19 cellular contexts compared by ENCODE assay signal in the genomic region with DNA sequence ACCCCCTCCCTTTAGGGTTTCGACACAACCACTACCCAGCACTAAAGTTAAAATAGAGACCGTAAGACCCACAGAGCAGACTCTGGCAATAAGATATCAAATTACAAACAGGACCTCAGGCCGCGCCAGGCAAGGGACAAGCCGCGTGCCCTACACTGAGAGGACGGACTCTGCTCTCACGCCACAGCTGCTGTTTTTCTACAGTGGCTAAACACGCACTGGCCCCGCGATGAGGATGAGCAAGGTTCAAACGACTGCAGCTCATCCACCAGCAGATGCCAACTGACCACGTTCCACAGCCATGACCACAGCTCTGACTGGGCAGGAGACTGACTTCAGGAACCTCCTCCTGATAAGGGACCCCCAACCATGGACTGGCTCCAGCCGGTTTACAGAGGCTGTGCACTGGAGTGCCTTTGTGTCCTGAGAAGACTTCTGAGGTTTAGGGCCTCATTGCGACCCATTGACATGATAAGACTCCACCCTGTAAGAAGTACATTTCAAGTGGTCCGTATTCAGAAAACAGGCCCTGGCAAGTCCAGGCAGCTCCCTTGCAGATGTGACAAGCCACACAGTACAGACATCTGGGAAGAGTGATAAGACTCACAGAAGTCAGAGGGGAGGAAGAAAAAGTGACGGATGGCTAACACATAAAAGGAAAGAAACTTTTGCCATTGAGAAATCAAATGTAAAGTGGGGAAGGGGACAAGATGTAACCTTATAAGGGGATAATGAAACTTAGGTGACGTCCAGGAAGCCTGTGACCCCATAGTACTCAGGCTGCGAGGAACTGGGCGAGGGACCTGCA. TPM values are rescaled to one million over a fixed set of nuclear protein-coding genes. Genes with fewer than 3 reads are reported as not detected.
DNase-seq lines count a peak whose midpoint lies in the region; ATAC-seq, FAIRE-seq and TF ChIP-seq lines count a peak whose summit lies in the region.
"Had no signal": no experiment of that assay in that cellular context is flagged by ENCODE, and none has a peak within 500 bp of the region (broad histone marks: within the 10 kb centered on the region; RNA-seq: fewer than 3 reads in every experiment).

No MANE protein-coding gene starts in this region.

- no peak for TF ChIP-seq EP300 in Ishikawa (IDR thresholded peaks at IDR 0.05; ENCODE audit: borderline replicate concordance)
- peak; percentile 90 for TF ChIP-seq EP300 in K562 (IDR thresholded peaks at IDR 0.05; ENCODE audit: low read length)
- TF ChIP-seq EP300 in upper lobe of left lung (IDR thresholded peaks at IDR 0.05) = no peak

- intact Hi-C loops in K562 (cut with micrococcal nuclease) = no loop called here

- peak overlapping the region; percentile 79 for H3K4me2 ChIP-seq in K562 (ENCODE audit: insufficient read depth, low read length)
- H3K4me2 ChIP-seq: A549 had no signal

- H3K9me3 ChIP-seq in K562 (replicated peaks; ENCODE audit: control insufficient read depth, insufficient read depth, low read depth, low read length) (no peaks in the 10 kb centered on the region; the same call in 1 of the 2 replicates), upper lobe of left lung (no peaks in the 10 kb centered on the region)
- H3K9me3 ChIP-seq: A549 had no signal

- no peaks in the 10 kb centered on the region for H3K79me2 ChIP-seq in K562 (ENCODE audit: control insufficient read depth, insufficient read depth, low read length)

- H3K27me3 ChIP-seq in K562 (ENCODE audit: control insufficient read depth in 2 of 2, insufficient read depth in 2 of 2, low read length in 2 of 2) (peaks cover 0 to 15% of the 10 kb centered on the region in 2 experiments; a peak in 2 of 5 replicates), upper lobe of left lung (peaks cover 0 to 5% (median 0%) of the 10 kb centered on the region in 4 donors)

- H3K9me1 ChIP-seq in K562 (ENCODE audit: control insufficient read depth, insufficient read depth, low read length) = no peaks in the 10 kb centered on the region

- CTCF ChIA-PET in K562 (lab: Yijun Ruan, JAX; ENCODE audit: low intra/inter-chr PET ratio) = no interaction called here

- TF ChIP-seq CTCF in K562 (IDR thresholded peaks at IDR 0.05 in 2 of 3, conservative IDR thresholded peaks at IDR 0.05 in 1 of 3; ENCODE audit: insufficient read depth in 2 of 3, low read depth in 1 of 3, low read length in 3 of 3) (no peak), upper lobe of left lung (IDR thresholded peaks at IDR 0.05) (no peak)

- ATAC-seq in K562 (peak; percentile 89), HG02623 (IDR thresholded peaks at IDR 0.05; ENCODE audit: unreplicated experiment) (no peak), upper lobe of left lung (ENCODE audit: low FRiP score in 2 of 2) (no peak)
- ATAC-seq: A549; activated CD8-positive, alpha-beta T cell treated with anti-CD3 and anti-CD28 coated beads for 36 hours; GM12878; HCT116; T-cell had no signal

- H2AFZ ChIP-seq in K562 (ENCODE audit: low read depth, low read length) = peak overlapping the region; percentile 81

- H3K4me3 ChIP-seq in K562 (no peak overlapping the region), upper lobe of left lung (no peak overlapping the region)
- H3K4me3 ChIP-seq: A549, GM12878 had no signal

- no TSS peak for BruUV-seq in K562 (replicated peaks; lab: Mats Ljungman, UMichigan)

- TF ChIP-seq RAD21 in Ishikawa (IDR thresholded peaks at IDR 0.05; ENCODE audit: low read depth) (no peak), K562 (CRISPR knock-in tag; conservative IDR thresholded peaks at IDR 0.05 in 1 of 2, IDR thresholded peaks at IDR 0.05 in 1 of 2) (peak in 1 of 2 experiments; percentile 10; a peak in 1 of 4 replicates)

- FAIRE-seq in K562 (lab: Jason Lieb, UNC) = peak; percentile 97
- FAIRE-seq: A549, GM12878, kidney had no signal

- POLR2A ChIA-PET in K562 (lab: Yijun Ruan, JAX) = interaction anchor here (0.8 to 1.4 kb wide), 6 partner anchors 9 to 136 kb away, joined by 3 to 5 read pairs (median 4); no protein-coding TSS in a partner anchor

- no peaks in the 10 kb centered on the region for H3K36me3 ChIP-seq in K562 (ENCODE audit: control insufficient read depth, insufficient read depth, low read length)
- H3K36me3 ChIP-seq in upper lobe of left lung = no peaks in the 10 kb centered on the region

- in situ Hi-C loops in K562 (cut with MboI) = no loop called here

- H3K4me1 ChIP-seq in K562 (replicated peaks in 1 of 2; ENCODE audit: control insufficient read depth in 2 of 2, insufficient read depth in 2 of 2, low read length in 2 of 2) (peaks cover 24 to 37% of the 10 kb centered on the region in 2 experiments), upper lobe of left lung (no peaks in the 10 kb centered on the region)
- H3K4me1 ChIP-seq: A549 had no signal

- H4K20me1 ChIP-seq in K562 (replicated peaks; ENCODE audit: control insufficient read depth, insufficient read depth, low read length) = no peaks in the 10 kb centered on the region

- H3K27ac ChIP-seq in K562 (ENCODE audit: extremely low read depth, low read depth, low read length) = peak overlapping the region; percentile 62
- no peak overlapping the region for H3K27ac ChIP-seq in upper lobe of left lung
- H3K27ac ChIP-seq: A549 had no signal

- peak; percentile 21 for DNase-seq in NCI-H146 (lab: John Stamatoyannopoulos, UW)
- DNase-seq in NCI-H146 treated with DMSO at 0.1 percent for 48 hours (lab: John Stamatoyannopoulos, UW; ENCODE audit: unreplicated experiment) = no peak
- peak; percentile 67 to 81 (median 70) for DNase-seq in K562 (ENCODE audit: extremely low read depth in 1 of 4, low spot score in 3 of 4)
- peak; percentile 89 for DNase-seq in myocyte (ENCODE audit: low read depth)
- DNase-seq in upper lobe of left lung = no peak
- DNase-seq in nucleus accumbens (lab: John Stamatoyannopoulos, UW) = no peak
- DNase-seq: activated CD8-positive, alpha-beta T cell treated with anti-CD3 and anti-CD28 coated beads for 36 hours; dermis blood vessel endothelial cell; foreskin melanocyte; kidney; NCI-H2029 had no signal

- WGBS in K562 (ENCODE audit: insufficient coverage, low coverage, missing lambda C conversion rate) = 3% methylated on average over 20 of the region's 20 CpGs
- WGBS in upper lobe of left lung, 2 donors = 53 to 69% methylated on average over 7 to 20 of the region's 20 CpGs

- H3K9ac ChIP-seq in K562 (ENCODE audit: insufficient read depth in 1 of 2, low read depth in 2 of 2, low read length in 2 of 2) = peak overlapping the region; percentile 25 to 29; a peak in 3 of 4 replicates

- TF ChIP-seq POLR2A in K562 (conservative IDR thresholded peaks at IDR 0.05) (no peak), upper lobe of left lung (IDR thresholded peaks at IDR 0.05) (no peak)

RNA-seq across cellular contexts. Expression of gene KRTAP10-6, which starts 1.5 kb away (rescaled TPM):
- not detected in 2 replicates for total RNA-seq in K562 (2011; cell fraction: chromatin; rRNA removed; ENCODE audit: low replicate concordance)
- not detected in 2 replicates for total RNA-seq in K562 (2011; cell fraction: nucleolus; rRNA removed)
- total RNA-seq in K562 (2011; cell fraction: nucleoplasm; rRNA removed) = not detected in 2 replicates
- total RNA-seq in K562 (2014; rRNA removed) (not detected in 2 replicates), K562 (2014; rRNA removed; fragmentation: Illumina TruSeq; extraction: Trizol) (not detected in 2 replicates), K562 (2015; rRNA removed; fragmentation: Illumina TruSeq; extraction: Trizol) (not detected in 2 replicates), K562 (2021) (not detected in 2 replicates), myocyte (not detected in 2 replicates), upper lobe of left lung (not detected)
- polyA plus RNA-seq in K562 (2011; rRNA removed) (not detected in 2 replicates), K562 (2014; fragmentation: Illumina TruSeq; extraction: Trizol) (not detected in 2 replicates), K562 (2014; fragmentation: Nextera tagmentation; extraction: Ambion mirVana) (not detected), K562 (2014; rRNA removed) (not detected in 2 replicates)
- not detected in 2 replicates for polyA plus RNA-seq in K562 (2011; cell fraction: cytosol; rRNA removed)
- polyA plus RNA-seq in K562 (2011; cell fraction: nucleus; rRNA removed) = not detected in 2 replicates
- polyA plus RNA-seq in K562 (2012) = not detected in 2 replicates
- not detected in 2 replicates for polyA minus RNA-seq in K562 (2011; rRNA and poly(A)+ RNA removed)
- not detected in 2 replicates for polyA minus RNA-seq in K562 (2011; cell fraction: cytosol; rRNA and poly(A)+ RNA removed)
- polyA minus RNA-seq in K562 (2011; cell fraction: nucleus; rRNA and poly(A)+ RNA removed) = not detected in 2 replicates
- not detected for polyA plus RNA-seq in myocyte (2012)
- total RNA-seq: activated CD8-positive, alpha-beta T cell treated with anti-CD3 and anti-CD28 coated beads for 36 hours; dermis blood vessel endothelial cell; GM12878; kidney; T-cell; urinary bladder had no signal
- polyA plus RNA-seq: A549, adipose tissue, GM12878, urinary bladder had no signal

RNA-seq across cellular contexts. Expression of gene KRTAP10-7, which starts 6.6 kb away (rescaled TPM):
- not detected in 2 replicates for total RNA-seq in K562 (2011; cell fraction: chromatin; rRNA removed; ENCODE audit: low replicate concordance)
- not detected in 2 replicates for total RNA-seq in K562 (2011; cell fraction: nucleolus; rRNA removed)
- total RNA-seq in K562 (2011; cell fraction: nucleoplasm; rRNA removed) = not detected in 2 replicates
- not detected in 2 replicates for total RNA-seq in K562 (2014; rRNA removed)
- not detected in 2 replicates for total RNA-seq in K562 (2014; rRNA removed; fragmentation: Illumina TruSeq; extraction: Trizol)
- not detected in 2 replicates for total RNA-seq in K562 (2015; rRNA removed; fragmentation: Illumina TruSeq; extraction: Trizol)
- not detected in 2 replicates for total RNA-seq in K562 (2021)
- not detected in 2 replicates for polyA plus RNA-seq in K562 (2011; rRNA removed)
- not detected in 2 replicates for polyA plus RNA-seq in K562 (2011; cell fraction: cytosol; rRNA removed)
- polyA plus RNA-seq in K562 (2011; cell fraction: nucleus; rRNA removed) = not detected in 2 replicates
- polyA plus RNA-seq in K562 (2012) = not detected in 2 replicates
- polyA plus RNA-seq in K562 (2014; fragmentation: Illumina TruSeq; extraction: Trizol) = not detected in 2 replicates
- not detected for polyA plus RNA-seq in K562 (2014; fragmentation: Nextera tagmentation; extraction: Ambion mirVana)
- polyA plus RNA-seq in K562 (2014; rRNA removed) = not detected in 2 replicates
- not detected in 2 replicates for polyA minus RNA-seq in K562 (2011; rRNA and poly(A)+ RNA removed)
- not detected in 2 replicates for polyA minus RNA-seq in K562 (2011; cell fraction: cytosol; rRNA and poly(A)+ RNA removed)
- not detected in 2 replicates for polyA minus RNA-seq in K562 (2011; cell fraction: nucleus; rRNA and poly(A)+ RNA removed)
- total RNA-seq in myocyte = not detected in 2 replicates
- not detected for polyA plus RNA-seq in myocyte (2012)
- total RNA-seq in upper lobe of left lung = not detected
- total RNA-seq: activated CD8-positive, alpha-beta T cell treated with anti-CD3 and anti-CD28 coated beads for 36 hours; dermis blood vessel endothelial cell; GM12878; kidney; T-cell; urinary bladder had no signal
- polyA plus RNA-seq: A549, adipose tissue, GM12878, urinary bladder had no signal

RNA-seq across cellular contexts. Expression of gene KRTAP10-5, which starts 13.4 kb away (rescaled TPM):
- not detected in 2 replicates for total RNA-seq in K562 (2011; cell fraction: chromatin; rRNA removed; ENCODE audit: low replicate concordance)
- not detected in 2 replicates for total RNA-seq in K562 (2011; cell fraction: nucleolus; rRNA removed)
- total RNA-seq in K562 (2011; cell fraction: nucleoplasm; rRNA removed) = not detected in 2 replicates
- total RNA-seq in K562 (2014; rRNA removed) (not detected in 2 replicates), K562 (2014; rRNA removed; fragmentation: Illumina TruSeq; extraction: Trizol) (not detected in 2 replicates), K562 (2015; rRNA removed; fragmentation: Illumina TruSeq; extraction: Trizol) (not detected in 2 replicates), K562 (2021) (not detected in 2 replicates), myocyte (not detected in 2 replicates), upper lobe of left lung (not detected)
- polyA plus RNA-seq in K562 (2011; rRNA removed) (not detected in 2 replicates), K562 (2014; fragmentation: Illumina TruSeq; extraction: Trizol) (not detected in 2 replicates), K562 (2014; fragmentation: Nextera tagmentation; extraction: Ambion mirVana) (not detected), K562 (2014; rRNA removed) (not detected in 2 replicates)
- not detected in 2 replicates for polyA plus RNA-seq in K562 (2011; cell fraction: cytosol; rRNA removed)
- polyA plus RNA-seq in K562 (2011; cell fraction: nucleus; rRNA removed) = not detected in 2 replicates
- not detected in 2 replicates for polyA plus RNA-seq in K562 (2012)
- not detected in 2 replicates for polyA minus RNA-seq in K562 (2011; rRNA and poly(A)+ RNA removed)
- polyA minus RNA-seq in K562 (2011; cell fraction: cytosol; rRNA and poly(A)+ RNA removed) = not detected in 2 replicates
- not detected in 2 replicates for polyA minus RNA-seq in K562 (2011; cell fraction: nucleus; rRNA and poly(A)+ RNA removed)
- polyA plus RNA-seq in myocyte (2012) = not detected
- total RNA-seq: activated CD8-positive, alpha-beta T cell treated with anti-CD3 and anti-CD28 coated beads for 36 hours; dermis blood vessel endothelial cell; GM12878; kidney; T-cell; urinary bladder had no signal
- polyA plus RNA-seq: A549, adipose tissue, GM12878, urinary bladder had no signal

RNA-seq across cellular contexts. Expression of gene KRTAP10-8, which starts 18.1 kb away (rescaled TPM):
- not detected in 2 replicates for total RNA-seq in K562 (2011; cell fraction: chromatin; rRNA removed; ENCODE audit: low replicate concordance)
- total RNA-seq in K562 (2011; cell fraction: nucleolus; rRNA removed) = not detected in 2 replicates
- total RNA-seq in K562 (2011; cell fraction: nucleoplasm; rRNA removed) = not detected in 2 replicates
- total RNA-seq in K562 (2014; rRNA removed) (not detected in 2 replicates), K562 (2014; rRNA removed; fragmentation: Illumina TruSeq; extraction: Trizol) (not detected in 2 replicates), K562 (2015; rRNA removed; fragmentation: Illumina TruSeq; extraction: Trizol) (not detected in 2 replicates), K562 (2021) (not detected in 2 replicates), myocyte (not detected in 2 replicates), upper lobe of left lung (not detected)
- polyA plus RNA-seq in K562 (2011; rRNA removed) (not detected in 2 replicates), K562 (2014; fragmentation: Illumina TruSeq; extraction: Trizol) (not detected in 2 replicates), K562 (2014; fragmentation: Nextera tagmentation; extraction: Ambion mirVana) (not detected), K562 (2014; rRNA removed) (not detected in 2 replicates)
- polyA plus RNA-seq in K562 (2011; cell fraction: cytosol; rRNA removed) = not detected in 2 replicates
- not detected in 2 replicates for polyA plus RNA-seq in K562 (2011; cell fraction: nucleus; rRNA removed)
- not detected in 2 replicates for polyA plus RNA-seq in K562 (2012)
- not detected in 2 replicates for polyA minus RNA-seq in K562 (2011; rRNA and poly(A)+ RNA removed)
- not detected in 2 replicates for polyA minus RNA-seq in K562 (2011; cell fraction: cytosol; rRNA and poly(A)+ RNA removed)
- polyA minus RNA-seq in K562 (2011; cell fraction: nucleus; rRNA and poly(A)+ RNA removed) = not detected in 2 replicates
- polyA plus RNA-seq in myocyte (2012) = not detected
- total RNA-seq: activated CD8-positive, alpha-beta T cell treated with anti-CD3 and anti-CD28 coated beads for 36 hours; dermis blood vessel endothelial cell; GM12878; kidney; T-cell; urinary bladder had no signal
- polyA plus RNA-seq: A549, adipose tissue, GM12878, urinary bladder had no signal

RNA-seq across cellular contexts. Expression of gene KRTAP10-4, which starts 20.3 kb away (rescaled TPM):
- not detected in 2 replicates for total RNA-seq in K562 (2011; cell fraction: chromatin; rRNA removed; ENCODE audit: low replicate concordance)
- not detected in 2 replicates for total RNA-seq in K562 (2011; cell fraction: nucleolus; rRNA removed)
- total RNA-seq in K562 (2011; cell fraction: nucleoplasm; rRNA removed) = not detected in 2 replicates
- total RNA-seq in K562 (2014; rRNA removed) (not detected in 2 replicates), K562 (2014; rRNA removed; fragmentation: Illumina TruSeq; extraction: Trizol) (not detected in 2 replicates), K562 (2015; rRNA removed; fragmentation: Illumina TruSeq; extraction: Trizol) (not detected in 2 replicates), K562 (2021) (not detected in 2 replicates), myocyte (not detected in 2 replicates), upper lobe of left lung (not detected)
- polyA plus RNA-seq in K562 (2011; rRNA removed) (not detected in 2 replicates), K562 (2014; fragmentation: Illumina TruSeq; extraction: Trizol) (not detected in 2 replicates), K562 (2014; fragmentation: Nextera tagmentation; extraction: Ambion mirVana) (not detected), K562 (2014; rRNA removed) (not detected in 2 replicates)
- polyA plus RNA-seq in K562 (2011; cell fraction: cytosol; rRNA removed) = not detected in 2 replicates
- polyA plus RNA-seq in K562 (2011; cell fraction: nucleus; rRNA removed) = not detected in 2 replicates
- polyA plus RNA-seq in K562 (2012) = not detected in 2 replicates
- polyA minus RNA-seq in K562 (2011; rRNA and poly(A)+ RNA removed) = not detected in 2 replicates
- not detected in 2 replicates for polyA minus RNA-seq in K562 (2011; cell fraction: cytosol; rRNA and poly(A)+ RNA removed)
- not detected in 2 replicates for polyA minus RNA-seq in K562 (2011; cell fraction: nucleus; rRNA and poly(A)+ RNA removed)
- polyA plus RNA-seq in myocyte (2012) = not detected
- total RNA-seq: activated CD8-positive, alpha-beta T cell treated with anti-CD3 and anti-CD28 coated beads for 36 hours; dermis blood vessel endothelial cell; GM12878; kidney; T-cell; urinary bladder had no signal
- polyA plus RNA-seq: A549, adipose tissue, GM12878, urinary bladder had no signal

Comparison
In these comparisons a context has a peak if more than half of its experiments do, and no peak if none do; other contexts are left out.
1. DNase-seq: peak in NCI-H146 (single experiment), K562 (4 of 4) and myocyte (single experiment); none in NCI-H146 treated with DMSO at 0.1 percent for 48 hours (single experiment), upper lobe of left lung (0 of 2) and nucleus accumbens (0 of 56).